20 cellular contexts compared by ENCODE assay signal in the genomic region with DNA sequence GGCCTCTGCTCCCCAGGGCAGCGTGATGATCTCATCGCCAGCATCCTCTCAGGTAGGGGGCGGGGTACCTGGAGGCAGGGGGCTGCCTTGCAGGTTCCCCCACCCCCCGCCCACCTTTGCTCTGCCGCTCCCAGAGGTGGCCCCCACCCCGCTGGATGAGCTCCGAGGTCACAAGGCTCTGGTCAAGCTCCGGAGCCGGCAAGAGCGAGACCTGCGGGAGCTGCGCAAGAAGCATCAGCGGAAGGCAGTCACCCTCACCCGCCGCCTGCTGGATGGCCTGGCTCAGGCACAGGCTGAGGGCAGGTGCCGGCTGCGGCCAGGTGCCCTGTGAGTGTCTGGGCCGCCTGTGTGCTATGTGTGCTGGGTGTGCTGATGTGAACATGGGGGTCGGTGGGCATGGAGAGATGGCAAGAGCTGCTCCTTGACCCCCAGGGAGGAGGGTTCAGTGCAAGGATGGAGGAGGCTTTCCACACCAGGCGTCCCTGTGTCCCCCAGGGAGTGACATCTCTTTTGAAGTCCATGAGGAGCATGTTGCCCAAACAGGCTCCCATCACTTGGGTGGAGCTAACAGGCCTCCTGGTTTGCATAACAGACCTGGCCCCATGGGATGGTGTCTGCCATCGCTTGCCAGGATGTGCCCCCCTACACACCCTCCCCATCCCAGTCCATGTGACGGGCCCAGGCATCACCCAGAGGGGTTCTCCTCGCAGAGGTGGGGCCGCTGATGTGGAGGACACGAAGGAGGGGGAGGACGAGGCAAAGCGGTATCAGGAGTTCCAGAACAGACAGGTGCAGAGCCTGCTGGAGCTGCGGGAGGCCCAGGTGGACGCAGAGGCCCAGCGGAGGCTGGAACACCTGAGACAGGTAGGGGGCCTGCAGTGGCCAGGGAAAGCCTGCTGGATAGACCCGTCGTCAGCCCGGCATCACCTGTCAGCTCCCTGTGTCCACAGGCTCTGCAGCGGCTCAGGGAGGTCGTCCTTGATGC. TPM values are rescaled to one million over a fixed set of nuclear protein-coding genes. Genes with fewer than 3 reads are reported as not detected.
DNase-seq lines count a peak whose midpoint lies in the region; ATAC-seq, FAIRE-seq and TF ChIP-seq lines count a peak whose summit lies in the region.
"Had no signal": no experiment of that assay in that cellular context is flagged by ENCODE, and none has a peak within 500 bp of the region (broad histone marks: within the 10 kb centered on the region; RNA-seq: fewer than 3 reads in every experiment).

No MANE protein-coding gene starts in this region.

- H3K9me3 ChIP-seq in HEK293 (ENCODE audit: control insufficient read depth, insufficient read depth, low read depth, low read length) (no peaks in the 10 kb centered on the region), spleen (no peaks in the 10 kb centered on the region)
- H3K9me3 ChIP-seq: SK-N-SH had no signal

- intact Hi-C loops in activated CD8-positive, alpha-beta T cell treated with anti-CD3 and anti-CD28 coated beads for 36 hours (cut with micrococcal nuclease): no loop called here
- intact Hi-C loops in spleen (cut with DNase I; ENCODE audit: low total_unique reads): no loop called here

- peak overlapping the region; percentile 20 for H3K27ac Mint-ChIP-seq in activated CD8-positive, alpha-beta T cell treated with anti-CD3 and anti-CD28 coated beads for 36 hours
- no peak overlapping the region for H3K27ac Mint-ChIP-seq in activated CD8-positive, alpha-beta T cell treated with anti-CD3 and anti-CD28 coated beads, Interleukin-2, amount 10 ng/mL, durations not matched to agents 7 days and 5 days

- no peaks in the 10 kb centered on the region for H3K27me3 ChIP-seq in spleen (replicated peaks in 1 of 7)

- H3K27ac ChIP-seq in HEK293 (ENCODE audit: extremely low read depth, low read depth, low read length) (no peak overlapping the region), RWPE1 (peak overlapping the region; percentile 99), spleen (no peak overlapping the region)
- H3K27ac ChIP-seq: C4-2B, PC-9 had no signal

- H3K27me3 Mint-ChIP-seq in activated CD8-positive, alpha-beta T cell treated with anti-CD3 and anti-CD28 coated beads for 36 hours: no peaks in the 10 kb centered on the region
- H3K27me3 Mint-ChIP-seq in activated CD8-positive, alpha-beta T cell treated with anti-CD3 and anti-CD28 coated beads, Interleukin-2, amount 10 ng/mL, durations not matched to agents 7 days and 5 days (ENCODE audit: low read depth): no peaks in the 10 kb centered on the region

- H3K4me3 ChIP-seq in HEK293 (ENCODE audit: low read depth, low read length): no peak overlapping the region
- no peak overlapping the region for H3K4me3 ChIP-seq in spleen
- H3K4me3 ChIP-seq: PC-9 had no signal

- peaks cover 15% of the 10 kb centered on the region for H3K4me1 Mint-ChIP-seq in activated CD8-positive, alpha-beta T cell treated with anti-CD3 and anti-CD28 coated beads for 36 hours (ENCODE audit: low read depth)
- peaks cover 23% of the 10 kb centered on the region for H3K4me1 Mint-ChIP-seq in activated CD8-positive, alpha-beta T cell treated with anti-CD3 and anti-CD28 coated beads, Interleukin-2, amount 10 ng/mL, durations not matched to agents 7 days and 5 days (ENCODE audit: low read depth)

- no peak for ATAC-seq in activated CD8-positive, alpha-beta T cell treated with anti-CD3 and anti-CD28 coated beads for 36 hours
- ATAC-seq in activated CD8-positive, alpha-beta T cell treated with anti-CD3 and anti-CD28 coated beads, Interleukin-2, amount 10 ng/mL, durations not matched to agents 7 days and 5 days: no peak
- no peak for ATAC-seq in HG03442 (IDR thresholded peaks at IDR 0.05; ENCODE audit: unreplicated experiment)
- ATAC-seq: HCT116 had no signal

- no peak for FAIRE-seq in frontal cortex (lab: Jason Lieb, UNC)
- FAIRE-seq: H1 had no signal

- H3K4me3 Mint-ChIP-seq in activated CD8-positive, alpha-beta T cell treated with anti-CD3 and anti-CD28 coated beads for 36 hours: no peak overlapping the region
- no peak overlapping the region for H3K4me3 Mint-ChIP-seq in activated CD8-positive, alpha-beta T cell treated with anti-CD3 and anti-CD28 coated beads, Interleukin-2, amount 10 ng/mL, durations not matched to agents 7 days and 5 days

- H3K36me3 Mint-ChIP-seq in activated CD8-positive, alpha-beta T cell treated with anti-CD3 and anti-CD28 coated beads for 36 hours (ENCODE audit: low read depth): peaks cover 10% of the 10 kb centered on the region
- H3K36me3 Mint-ChIP-seq in activated CD8-positive, alpha-beta T cell treated with anti-CD3 and anti-CD28 coated beads, Interleukin-2, amount 10 ng/mL, durations not matched to agents 7 days and 5 days (ENCODE audit: low read depth): peaks cover 27% of the 10 kb centered on the region

- peaks cover 0 to 57% of the 10 kb centered on the region in 2 experiments; a peak in 1 of 3 replicates for H3K36me3 ChIP-seq in HEK293 (ENCODE audit: control insufficient read depth in 2 of 2, insufficient read depth in 1 of 2, low read length in 2 of 2)
- H3K36me3 ChIP-seq in spleen: peaks cover 0 to 72% (median 40%) of the 10 kb centered on the region in 6 donors

- TF ChIP-seq POLR2A in spleen (IDR thresholded peaks at IDR 0.05): no peak

- no peaks in the 10 kb centered on the region for H3K9me3 Mint-ChIP-seq in activated CD8-positive, alpha-beta T cell treated with anti-CD3 and anti-CD28 coated beads for 36 hours
- no peaks in the 10 kb centered on the region for H3K9me3 Mint-ChIP-seq in activated CD8-positive, alpha-beta T cell treated with anti-CD3 and anti-CD28 coated beads, Interleukin-2, amount 10 ng/mL, durations not matched to agents 7 days and 5 days (ENCODE audit: insufficient read depth)

- POLR2A ChIA-PET in activated CD8-positive, alpha-beta T cell treated with anti-CD3 and anti-CD28 coated beads for 36 hours (lab: Charles Lee): interaction anchor here (1.0 to 1.5 kb wide), 2 partner anchors 15 to 51 kb away, joined by 3 to 4 read pairs; partner anchors contain the start of gene PLCB3
- POLR2A ChIA-PET in activated CD8-positive, alpha-beta T cell treated with anti-CD3 and anti-CD28 coated beads, Interleukin-2, amount 10 ng/mL, durations not matched to agents 7 days and 5 days (lab: Charles Lee): interaction anchor here (0.6 to 2.4 kb wide), 4 partner anchors 13 to 43 kb away, joined by 3 to 7 read pairs (median 4); partner anchors contain the start of genes GPR137 and PLCB3
- POLR2A ChIA-PET in HEK293 (lab: Yijun Ruan, JAX) (interaction anchor here (0.6 to 7.0 kb wide), 3 partner anchors 12 to 15 kb away, joined by 3 to 52 read pairs (median 3); partner anchors contain the start of gene PLCB3), RWPE1 (lab: Yijun Ruan, JAX; ENCODE audit: low non-redundant PET) (interaction anchor here (0.9 to 1.0 kb wide), 2 partner anchors 12 to 19 kb away, joined by 3 to 6 read pairs; partner anchors contain the start of gene PPP1R14B)

- no peak for DNase-seq in activated CD8-positive, alpha-beta T cell treated with anti-CD3 and anti-CD28 coated beads for 36 hours
- no peak for DNase-seq in activated CD8-positive, alpha-beta T cell treated with anti-CD3 and anti-CD28 coated beads, Interleukin-2, amount 10 ng/mL, durations not matched to agents 7 days and 5 days
- no peak for DNase-seq in RWPE1 (ENCODE audit: low spot score)
- peak; percentile 78 for DNase-seq in spleen
- DNase-seq in frontal cortex (ENCODE audit: low spot score in 2 of 2): no peak
- DNase-seq: 8988T, GF-D8, KG1, NCI-H1105 treated with DMSO at 0.1 percent for 48 hours, NCI-H1930, NCI-H748 treated with DMSO at 0.1 percent for 48 hours, RPMI8226, SHP77 treated with DMSO at 0.1 percent for 48 hours had no signal

- CTCF ChIA-PET in activated CD8-positive, alpha-beta T cell treated with anti-CD3 and anti-CD28 coated beads for 36 hours (lab: Charles Lee): interaction anchor here (1.1 to 5.3 kb wide), 3 partner anchors 15 to 61 kb away, joined by 8 to 22 read pairs (median 10); partner anchors contain the start of gene CATSPERZ
- CTCF ChIA-PET in activated CD8-positive, alpha-beta T cell treated with anti-CD3 and anti-CD28 coated beads, Interleukin-2, amount 10 ng/mL, durations not matched to agents 7 days and 5 days (lab: Charles Lee): interaction anchor here (9.5 to 15.6 kb wide), 2 partner anchors 14 to 37 kb away, joined by 63 to 148 read pairs; partner anchors contain the start of genes CATSPERZ, ESRRA and PLCB3
- CTCF ChIA-PET in HEK293 (lab: Yijun Ruan, JAX): interaction anchor here (0.6 to 1.6 kb wide), 3 partner anchors 14 to 39 kb away, joined by 3 to 11 read pairs (median 5); partner anchors contain the start of gene PLCB3
- CTCF ChIA-PET in RWPE1 (lab: Yijun Ruan, JAX): interaction anchor here (0.6 to 1.0 kb wide), 6 partner anchors 14 to 84 kb away, joined by 3 to 5 read pairs (median 4); no protein-coding TSS in a partner anchor

- 87 to 93% (median 90%) methylated on average over 25 to 35 of the region's 35 CpGs for WGBS in spleen, 5 donors

- no peak for TF ChIP-seq CTCF in activated CD8-positive, alpha-beta T cell treated with anti-CD3 and anti-CD28 coated beads for 36 hours (IDR thresholded peaks at IDR 0.05)
- TF ChIP-seq CTCF in HEK293 (tag by site-specific recombination; IDR thresholded peaks at IDR 0.05) (no peak), RWPE1 (conservative IDR thresholded peaks at IDR 0.05; ENCODE audit: low read depth) (no peak), spleen (IDR thresholded peaks at IDR 0.05 in 8 of 11, conservative IDR thresholded peaks at IDR 0.05 in 3 of 11) (no peak)

- H3K4me1 ChIP-seq in HEK293 (ENCODE audit: control insufficient read depth, insufficient read depth, low read length) (peaks cover 2% of the 10 kb centered on the region; the same call in 1 of the 2 replicates), spleen (peaks cover 22 to 39% (median 27%) of the 10 kb centered on the region in 6 donors)

RNA-seq across cellular contexts. Expression of gene PLCB3, which starts 14.1 kb away (rescaled TPM):
- 1 to 10 TPM; 8.7 to 9.6 TPM for total RNA-seq in activated CD8-positive, alpha-beta T cell treated with anti-CD3 and anti-CD28 coated beads for 36 hours
- total RNA-seq in activated CD8-positive, alpha-beta T cell treated with anti-CD3 and anti-CD28 coated beads, Interleukin-2, amount 10 ng/mL, durations not matched to agents 7 days and 5 days: 10 to 100 TPM; 19.7 TPM
- total RNA-seq in spleen (10 to 100 TPM; 20.7 to 28.3 (median 22.3) TPM), frontal cortex (4.9 TPM)
- polyA plus RNA-seq in spleen: 10 to 100 TPM in 1 of 3 donors, 1 to 10 TPM in 2; 3.8 to 11.9 (median 4.4) TPM

RNA-seq across cellular contexts. Expression of gene PPP1R14B, which starts 18.7 kb away (rescaled TPM):
- 100 to 1,000 TPM; 285 to 287 TPM for total RNA-seq in activated CD8-positive, alpha-beta T cell treated with anti-CD3 and anti-CD28 coated beads for 36 hours
- 100 to 1,000 TPM; 178 to 197 TPM for total RNA-seq in activated CD8-positive, alpha-beta T cell treated with anti-CD3 and anti-CD28 coated beads, Interleukin-2, amount 10 ng/mL, durations not matched to agents 7 days and 5 days
- total RNA-seq in spleen (10 to 100 TPM; 47.6 to 93.9 (median 78.3) TPM), frontal cortex (102 TPM)
- polyA plus RNA-seq in spleen: 100 to 1,000 TPM; 139 to 190 (median 168) TPM

RNA-seq across cellular contexts. Expression of gene BAD, which starts 19.0 kb away (rescaled TPM):
- total RNA-seq in activated CD8-positive, alpha-beta T cell treated with anti-CD3 and anti-CD28 coated beads for 36 hours: 10 to 100 TPM; 17.2 to 17.7 TPM
- total RNA-seq in activated CD8-positive, alpha-beta T cell treated with anti-CD3 and anti-CD28 coated beads, Interleukin-2, amount 10 ng/mL, durations not matched to agents 7 days and 5 days: 10 to 100 TPM; 38.3 to 43.9 TPM
- total RNA-seq in spleen (10 to 100 TPM; 27.0 to 49.3 (median 33.4) TPM), frontal cortex (44.8 TPM)
- 10 to 100 TPM; 53.9 to 67.3 (median 61.4) TPM for polyA plus RNA-seq in spleen

RNA-seq across cellular contexts. Expression of gene GPR137, which starts 20.2 kb away (rescaled TPM):
- total RNA-seq in activated CD8-positive, alpha-beta T cell treated with anti-CD3 and anti-CD28 coated beads for 36 hours: 10 to 100 TPM; 23.7 to 28.5 TPM
- total RNA-seq in activated CD8-positive, alpha-beta T cell treated with anti-CD3 and anti-CD28 coated beads, Interleukin-2, amount 10 ng/mL, durations not matched to agents 7 days and 5 days: 10 to 100 TPM; 25.3 to 26.8 TPM
- 10 to 100 TPM; 21.8 to 37.2 (median 30.2) TPM for total RNA-seq in spleen
- polyA plus RNA-seq in spleen: 10 to 100 TPM; 13.7 to 22.8 (median 16.7) TPM
- total RNA-seq in frontal cortex: 9.8 TPM

RNA-seq across cellular contexts. Expression of gene FKBP2, which starts 24.6 kb away (rescaled TPM):
- 10 to 100 TPM; 23.5 to 26.9 TPM for total RNA-seq in activated CD8-positive, alpha-beta T cell treated with anti-CD3 and anti-CD28 coated beads for 36 hours
- 10 to 100 TPM; 26.9 to 33.0 TPM for total RNA-seq in activated CD8-positive, alpha-beta T cell treated with anti-CD3 and anti-CD28 coated beads, Interleukin-2, amount 10 ng/mL, durations not matched to agents 7 days and 5 days
- 10 to 100 TPM; 26.9 to 98.3 (median 42.6) TPM for total RNA-seq in spleen
- polyA plus RNA-seq in spleen: 100 to 1,000 TPM in 1 of 3 donors, 10 to 100 TPM in 2; 90.8 to 104 (median 98.4) TPM
- total RNA-seq in frontal cortex: 26.1 TPM
